1 cellular context compared by ENCODE assay signal in the genomic region with DNA sequence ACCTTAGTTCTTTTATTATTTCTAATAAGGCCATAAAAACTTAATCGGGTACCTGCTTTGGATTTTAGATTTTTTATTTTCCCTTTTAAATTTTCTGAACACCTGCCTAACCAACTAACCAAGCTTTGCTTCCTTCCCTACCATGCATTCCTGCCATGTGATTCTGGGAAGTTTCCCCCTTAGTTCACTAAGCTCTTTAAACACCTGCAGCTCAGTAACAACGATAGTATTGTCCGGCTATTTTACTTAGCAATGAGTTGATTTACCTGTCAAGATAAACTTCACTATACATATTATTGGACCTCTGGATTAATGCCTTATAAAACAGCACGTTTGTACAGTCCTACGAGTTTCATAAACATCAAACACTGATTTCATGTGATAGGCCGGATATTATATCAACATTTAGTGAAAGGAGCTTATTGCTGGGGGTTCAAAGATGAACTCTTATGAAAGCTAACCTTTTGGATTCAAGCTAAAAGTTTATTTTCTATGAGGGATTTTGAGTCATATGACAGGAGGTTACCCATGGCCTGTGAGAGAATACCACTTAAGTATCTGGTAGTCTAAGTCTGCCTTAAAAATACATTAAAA.
TF ChIP-seq lines count a peak whose summit lies in the region.

No MANE protein-coding gene starts in this region.

TF ChIP-seq in HepG2, 621 proteins besides CTCF, POLR2A, EP300 and RAD21 (continued from another document):
- TF ChIP-seq, protein P1, sequence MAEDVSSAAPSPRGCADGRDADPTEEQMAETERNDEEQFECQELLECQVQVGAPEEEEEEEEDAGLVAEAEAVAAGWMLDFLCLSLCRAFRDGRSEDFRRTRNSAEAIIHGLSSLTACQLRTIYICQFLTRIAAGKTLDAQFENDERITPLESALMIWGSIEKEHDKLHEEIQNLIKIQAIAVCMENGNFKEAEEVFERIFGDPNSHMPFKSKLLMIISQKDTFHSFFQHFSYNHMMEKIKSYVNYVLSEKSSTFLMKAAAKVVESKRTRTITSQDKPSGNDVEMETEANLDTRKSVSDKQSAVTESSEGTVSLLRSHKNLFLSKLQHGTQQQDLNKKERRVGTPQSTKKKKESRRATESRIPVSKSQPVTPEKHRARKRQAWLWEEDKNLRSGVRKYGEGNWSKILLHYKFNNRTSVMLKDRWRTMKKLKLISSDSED (CRISPR knock-in tag; IDR thresholded peaks at IDR 0.05), result no peak
- no peak for TF ChIP-seq HOXA7 (CRISPR knock-in tag; IDR thresholded peaks at IDR 0.05)
